Comparison of ENCODE assay signal across 20 cellular contexts in genomic region chr5:3993856-3994473, GRCh38.
DNase-seq lines count a peak whose midpoint lies in the region; ATAC-seq, FAIRE-seq and TF ChIP-seq lines count a peak whose summit lies in the region.
"Had no signal": no experiment of that assay in that cellular context is flagged by ENCODE, and none has a peak within 500 bp of the region (broad histone marks: within the 10 kb centered on the region; RNA-seq: fewer than 3 reads in every experiment).

No MANE protein-coding gene starts in this region.

- FAIRE-seq in endothelial cell of umbilical vein (lab: Jason Lieb, UNC): peak; percentile 55
- FAIRE-seq: A549, GM19239, HTR-8/SVneo had no signal

- CTCF ChIA-PET in endothelial cell of umbilical vein (lab: Charles Lee): no interaction called here

- H3K9me2 ChIP-seq in Loucy (replicated peaks; ENCODE audit: low read depth, low read length): no peaks in the 10 kb centered on the region

- no peak overlapping the region for H4K91ac ChIP-seq in neuronal stem cell (ENCODE audit: low read depth, low read length, poor library complexity)

- no peaks in the 10 kb centered on the region for H4K20me1 ChIP-seq in BLaER1 treated with 17β-estradiol and CSF1 and Interleukin-3, amounts not matched to agents 10 nM and 100 nM
- no peaks in the 10 kb centered on the region for H4K20me1 ChIP-seq in Loucy (ENCODE audit: insufficient read depth, low read length, poor library complexity, severe bottlenecking)
- no peaks in the 10 kb centered on the region for H4K20me1 ChIP-seq in endothelial cell of umbilical vein (replicated peaks; ENCODE audit: control insufficient read depth, extremely low read depth, insufficient read depth, low read length)

- H2AFZ ChIP-seq in Loucy (ENCODE audit: low read length) (no peak overlapping the region), endothelial cell of umbilical vein (ENCODE audit: low read depth, low read length) (peak overlapping the region; percentile 61), neuronal stem cell (ENCODE audit: low read length) (no peak overlapping the region)

- peaks cover 21% of the 10 kb centered on the region for H3K9me3 Mint-ChIP-seq in activated T-helper 2 cell treated with anti-CD3 and anti-CD28 coated beads, Interferon-gamma antibody, Interleukin-2, Interleukin-4, amounts not matched to agents 10 μg/mL and 5 μg/mL and 100 μg/mL, durations not matched to agents 14 hours and 24 hours and 36 hours

- no peaks in the 10 kb centered on the region for H3K79me2 ChIP-seq in Loucy (ENCODE audit: insufficient read depth, low read length)
- no peaks in the 10 kb centered on the region for H3K79me2 ChIP-seq in endothelial cell of umbilical vein (ENCODE audit: control insufficient read depth, insufficient read depth, low read length)

- H3K36me3 ChIP-seq in BLaER1 treated with 17β-estradiol and CSF1 and Interleukin-3, amounts not matched to agents 10 nM and 100 nM: peaks cover 0 to 14% (median 0%) of the 10 kb centered on the region in 11 experiments; a peak in 3 of 22 replicates
- no peaks in the 10 kb centered on the region for H3K36me3 ChIP-seq in Loucy (ENCODE audit: insufficient read depth, low read length)
- H3K36me3 ChIP-seq in endothelial cell of umbilical vein (ENCODE audit: control insufficient read depth in 2 of 2, extremely low read depth in 1 of 2, insufficient read depth in 2 of 2, low read length in 2 of 2): no peaks in the 10 kb centered on the region
- no peaks in the 10 kb centered on the region for H3K36me3 ChIP-seq in neuronal stem cell (replicated peaks in 1 of 2; ENCODE audit: control insufficient read depth in 2 of 2, insufficient read depth in 2 of 2, low read length in 2 of 2)
- no peaks in the 10 kb centered on the region for H3K36me3 ChIP-seq in thyroid gland

- no peaks in the 10 kb centered on the region for H3F3A ChIP-seq in Loucy (ENCODE audit: low read depth)

- no peak overlapping the region for H3K23ac ChIP-seq in neuronal stem cell (ENCODE audit: low read depth, low read length, poor library complexity)

- no peaks in the 10 kb centered on the region for H3K9me1 ChIP-seq in endothelial cell of umbilical vein (replicated peaks; ENCODE audit: control insufficient read depth, extremely low read depth, insufficient read depth, low read length)

- no peak overlapping the region for H2BK15ac ChIP-seq in neuronal stem cell (ENCODE audit: low read length)

- peaks cover 15 to 64% (median 26%) of the 10 kb centered on the region in 11 experiments for H3K9me3 ChIP-seq in BLaER1 treated with 17β-estradiol and CSF1 and Interleukin-3, amounts not matched to agents 10 nM and 100 nM (replicated peaks in 1 of 11)
- no peaks in the 10 kb centered on the region for H3K9me3 ChIP-seq in Loucy (ENCODE audit: insufficient read depth, low read depth, low read length)
- H3K9me3 ChIP-seq in endothelial cell of umbilical vein (replicated peaks; ENCODE audit: control insufficient read depth, insufficient read depth, low read length): no peaks in the 10 kb centered on the region
- H3K9me3 ChIP-seq in neuronal stem cell (replicated peaks in 1 of 2; ENCODE audit: control insufficient read depth in 2 of 2, insufficient read depth in 1 of 2, low read depth in 1 of 2, low read length in 2 of 2): peaks cover 4 to 10% of the 10 kb centered on the region in 2 donors
- H3K9me3 ChIP-seq in thyroid gland: no peaks in the 10 kb centered on the region
- H3K9me3 ChIP-seq: A549 had no signal

- TSS peak; percentile 14 for BruUV-seq in endothelial cell of umbilical vein (replicated peaks; lab: Mats Ljungman, UMichigan)

- no peak overlapping the region for H4K8ac ChIP-seq in neuronal stem cell (ENCODE audit: low read depth, low read length)

- no peaks in the 10 kb centered on the region for H3K27me3 Mint-ChIP-seq in activated T-helper 2 cell treated with anti-CD3 and anti-CD28 coated beads, Interferon-gamma antibody, Interleukin-2, Interleukin-4, amounts not matched to agents 10 μg/mL and 5 μg/mL and 100 μg/mL, durations not matched to agents 14 hours and 24 hours and 36 hours (ENCODE audit: low read depth)
- H3K27me3 Mint-ChIP-seq: IgD-negative memory B cell had no signal

- no peak overlapping the region for H2BK120ac ChIP-seq in neuronal stem cell (ENCODE audit: low read depth, low read length)

- H3K4me1 ChIP-seq in BLaER1 treated with 17β-estradiol and CSF1 and Interleukin-3, amounts not matched to agents 10 nM and 100 nM: peaks cover 40 to 92% (median 82%) of the 10 kb centered on the region in 10 experiments
- H3K4me1 ChIP-seq in Loucy (ENCODE audit: insufficient read depth, low read length, poor library complexity, severe bottlenecking): peaks cover 46% of the 10 kb centered on the region
- H3K4me1 ChIP-seq in endothelial cell of umbilical vein (ENCODE audit: control insufficient read depth, extremely low read depth, insufficient read depth, low read length): peaks cover 36% of the 10 kb centered on the region
- H3K4me1 ChIP-seq in neuronal stem cell (ENCODE audit: control insufficient read depth in 2 of 2, insufficient read depth in 1 of 2, low read depth in 1 of 2, low read length in 2 of 2): peaks cover 2 to 10% of the 10 kb centered on the region in 2 donors
- H3K4me1 ChIP-seq in thyroid gland: no peaks in the 10 kb centered on the region
- H3K4me1 ChIP-seq: A549 had no signal

- no peaks in the 10 kb centered on the region for H3K4me1 Mint-ChIP-seq in activated T-helper 2 cell treated with anti-CD3 and anti-CD28 coated beads, Interferon-gamma antibody, Interleukin-2, Interleukin-4, amounts not matched to agents 10 μg/mL and 5 μg/mL and 100 μg/mL, durations not matched to agents 14 hours and 24 hours and 36 hours (ENCODE audit: low read depth)
- H3K4me1 Mint-ChIP-seq: IgD-negative memory B cell had no signal

- H3K36me3 Mint-ChIP-seq in activated T-helper 2 cell treated with anti-CD3 and anti-CD28 coated beads, Interferon-gamma antibody, Interleukin-2, Interleukin-4, amounts not matched to agents 10 μg/mL and 5 μg/mL and 100 μg/mL, durations not matched to agents 14 hours and 24 hours and 36 hours (ENCODE audit: low read depth): no peaks in the 10 kb centered on the region
- H3K36me3 Mint-ChIP-seq: IgD-negative memory B cell had no signal

- H3K27ac Mint-ChIP-seq in activated T-helper 2 cell treated with anti-CD3 and anti-CD28 coated beads, Interferon-gamma antibody, Interleukin-2, Interleukin-4, amounts not matched to agents 10 μg/mL and 5 μg/mL and 100 μg/mL, durations not matched to agents 14 hours and 24 hours and 36 hours: no peak overlapping the region
- H3K27ac Mint-ChIP-seq: IgD-negative memory B cell had no signal

- H2AK5ac ChIP-seq in neuronal stem cell (ENCODE audit: low read depth, low read length): peak overlapping the region; percentile 25

- TF ChIP-seq CTCF in Loucy (conservative IDR thresholded peaks at IDR 0.05; ENCODE audit: low read length): no peak
- TF ChIP-seq CTCF in endothelial cell of umbilical vein (IDR thresholded peaks at IDR 0.05; ENCODE audit: extremely low read depth in 1 of 2, insufficient read depth in 1 of 2, low read depth in 1 of 2, low read length in 2 of 2): no peak
- TF ChIP-seq CTCF in thyroid gland (IDR thresholded peaks at IDR 0.05): no peak

- H2BK12ac ChIP-seq in neuronal stem cell (ENCODE audit: low read length): no peak overlapping the region

- H2BK5ac ChIP-seq in neuronal stem cell (ENCODE audit: low read length): no peak overlapping the region

- no peaks in the 10 kb centered on the region for H3K79me1 ChIP-seq in neuronal stem cell (ENCODE audit: low read depth, low read length)

- H3K4me2 ChIP-seq in BLaER1 treated with 17β-estradiol and CSF1 and Interleukin-3, amounts not matched to agents 10 nM and 100 nM: peak overlapping the region; percentile 84 to 96 (median 92)
- H3K4me2 ChIP-seq in Loucy (ENCODE audit: low read depth, low read length, poor library complexity, severe bottlenecking): peak overlapping the region; percentile 57
- peak overlapping the region; percentile 87 for H3K4me2 ChIP-seq in endothelial cell of umbilical vein (ENCODE audit: insufficient read depth, low read length)
- H3K4me2 ChIP-seq in neuronal stem cell (ENCODE audit: insufficient read depth, low read length, poor library complexity, severe bottlenecking): no peak overlapping the region
- H3K4me2 ChIP-seq: A549 had no signal

- WGBS in neuronal stem cell (ENCODE audit: extremely low coverage in 2 of 2, insufficient read length in 2 of 2, insufficient replicate concordance in 1 of 2), 2 donors: no CpG with 5 or more reads among the region's 14 CpGs
- WGBS in thyroid gland, 2 donors: 82 to 86% methylated on average over 14 of the region's 14 CpGs

- TF ChIP-seq POLR2A in endothelial cell of umbilical vein (IDR thresholded peaks at IDR 0.05; ENCODE audit: low read depth, low read length): no peak
- TF ChIP-seq POLR2A in thyroid gland (IDR thresholded peaks at IDR 0.05): no peak

- peak overlapping the region; percentile 33 to 62 (median 48); a peak in 19 of 20 replicates for H3K4me3 ChIP-seq in BLaER1 treated with 17β-estradiol and CSF1 and Interleukin-3, amounts not matched to agents 10 nM and 100 nM
- H3K4me3 ChIP-seq in Loucy (ENCODE audit: low read length, poor library complexity, severe bottlenecking): no peak overlapping the region
- H3K4me3 ChIP-seq in endothelial cell of umbilical vein (replicated peaks in 1 of 3; ENCODE audit: insufficient read depth in 1 of 3, low read depth in 1 of 3, low read length in 3 of 3): peak overlapping the region in 1 of 3 experiments; percentile 30
- no peak overlapping the region for H3K4me3 ChIP-seq in neuronal stem cell (ENCODE audit: low read length in 2 of 2)
- H3K4me3 ChIP-seq in thyroid gland (replicated peaks in 1 of 3): no peak overlapping the region
- H3K4me3 ChIP-seq: A549, SK-N-MC had no signal

- peak overlapping the region; percentile 45 to 99 (median 97); a peak in 21 of 22 replicates for H3K27ac ChIP-seq in BLaER1 treated with 17β-estradiol and CSF1 and Interleukin-3, amounts not matched to agents 10 nM and 100 nM
- H3K27ac ChIP-seq in endothelial cell of umbilical vein (ENCODE audit: insufficient read depth, low read depth, low read length) (peak overlapping the region; percentile 68), neuronal stem cell (replicated peaks; ENCODE audit: low read length) (no peak overlapping the region), thyroid gland (no peak overlapping the region)
- H3K27ac ChIP-seq: A549, C4-2B, SK-N-MC had no signal

- H3K18ac ChIP-seq in neuronal stem cell (ENCODE audit: low read length): no peak overlapping the region

- DNase-seq in endothelial cell of umbilical vein (ENCODE audit: low read depth, low spot score): no peak
- no peak for DNase-seq in neuronal stem cell (ENCODE audit: low spot score)
- no peak for DNase-seq in SHP77 treated with DMSO at 0.1 percent for 48 hours (lab: John Stamatoyannopoulos, UW)
- no peak for DNase-seq in activated T-helper 2 cell treated with anti-CD3 and anti-CD28 coated beads, Interferon-gamma antibody, Interleukin-2, Interleukin-4, amounts not matched to agents 10 μg/mL and 5 μg/mL and 100 μg/mL, durations not matched to agents 14 hours and 24 hours and 36 hours (ENCODE audit: low spot score)
- no peak for DNase-seq in thyroid gland
- DNase-seq: H7, Kasumi-1, NCI-H1417, NCI-H1930, NCI-H2171 treated with DMSO at 0.1 percent for 48 hours, NCI-H774 had no signal

- no peak overlapping the region for H3K4ac ChIP-seq in neuronal stem cell (ENCODE audit: low read length)

- intact Hi-C loops in endothelial cell of umbilical vein (cut with micrococcal nuclease) (no loop called here), thyroid gland (cut with DNase I) (no loop called here)
- intact Hi-C loops in activated T-helper 2 cell treated with anti-CD3 and anti-CD28 coated beads, Interferon-gamma antibody, Interleukin-2, Interleukin-4, amounts not matched to agents 10 μg/mL and 5 μg/mL and 100 μg/mL, durations not matched to agents 14 hours and 24 hours and 36 hours (cut with micrococcal nuclease): no loop called here

- H3K4me3 Mint-ChIP-seq in activated T-helper 2 cell treated with anti-CD3 and anti-CD28 coated beads, Interferon-gamma antibody, Interleukin-2, Interleukin-4, amounts not matched to agents 10 μg/mL and 5 μg/mL and 100 μg/mL, durations not matched to agents 14 hours and 24 hours and 36 hours (ENCODE audit: low read depth): no peak overlapping the region
- H3K4me3 Mint-ChIP-seq: IgD-negative memory B cell had no signal

- POLR2A ChIA-PET in endothelial cell of umbilical vein (lab: Charles Lee): no interaction called here

- no peaks in the 10 kb centered on the region for H3K27me3 ChIP-seq in BLaER1 treated with 17β-estradiol and CSF1 and Interleukin-3, amounts not matched to agents 10 nM and 100 nM
- H3K27me3 ChIP-seq in Loucy (ENCODE audit: insufficient read depth, low read length, poor library complexity, severe bottlenecking) (no peaks in the 10 kb centered on the region), endothelial cell of umbilical vein (ENCODE audit: control insufficient read depth in 2 of 2, insufficient read depth in 2 of 2, low read length in 2 of 2) (no peaks in the 10 kb centered on the region), neuronal stem cell (ENCODE audit: control insufficient read depth in 3 of 3, insufficient read depth in 3 of 3, low read depth in 1 of 3, low read length in 3 of 3) (no peaks in the 10 kb centered on the region), thyroid gland (no peaks in the 10 kb centered on the region)

- peak overlapping the region; percentile 58 to 89 (median 83); a peak in 21 of 22 replicates for H3K9ac ChIP-seq in BLaER1 treated with 17β-estradiol and CSF1 and Interleukin-3, amounts not matched to agents 10 nM and 100 nM
- H3K9ac ChIP-seq in Loucy (ENCODE audit: low read depth, low read length, poor library complexity, severe bottlenecking): peak overlapping the region; percentile 11
- H3K9ac ChIP-seq in endothelial cell of umbilical vein (replicated peaks; ENCODE audit: extremely low read depth, insufficient read depth, low read length): peak overlapping the region; percentile 51
- H3K9ac ChIP-seq in neuronal stem cell (ENCODE audit: low read depth, low read length, poor library complexity): no peak overlapping the region

- dilution Hi-C loops in endothelial cell of umbilical vein (cut with MboI; ENCODE audit: extremely low pct_ligation_motif_present, low sequenced_read_pairs): no loop called here

- no peak for ATAC-seq in SK-N-SH treated with all-trans-retinoic acid at 6 μM for 48 hours
- ATAC-seq: A549 had no signal

- H3K14ac ChIP-seq in neuronal stem cell (ENCODE audit: low read length): no peak overlapping the region

Comparison
In these comparisons a context has a peak if more than half of its experiments do, and no peak if none do; other contexts are left out.
1. H3K27ac ChIP-seq: peak in BLaER1 treated with 17β-estradiol and CSF1 and Interleukin-3, amounts not matched to agents 10 nM and 100 nM (11 of 11) and endothelial cell of umbilical vein (single experiment); none in neuronal stem cell (single experiment) and thyroid gland (0 of 3).
2. H3K4me3 ChIP-seq: peak in BLaER1 treated with 17β-estradiol and CSF1 and Interleukin-3, amounts not matched to agents 10 nM and 100 nM (10 of 10); none in Loucy (single experiment), neuronal stem cell (0 of 2) and thyroid gland (0 of 3).